In genomic region chr18:39149211-39149806, GRCh38 we compare ENCODE assay signal across 16 cellular contexts.
"Had no signal": no experiment of that assay in that cellular context is flagged by ENCODE, and none has a peak within 500 bp of the region (broad histone marks: within the 10 kb centered on the region; RNA-seq: fewer than 3 reads in every experiment).

No MANE protein-coding gene starts in this region.

- DNase-seq: activated CD4-positive, alpha-beta T cell treated with anti-CD3 and anti-CD28 coated beads for 4 hours; activated CD8-positive, alpha-beta memory T cell treated with anti-CD3 and anti-CD28 coated beads, Interleukin-2, amount 50 U/mL, for 4 hours; activated CD8-positive, alpha-beta T cell treated with anti-CD3 and anti-CD28 coated beads for 36 hours; effector CD4-positive, alpha-beta T cell; heart right ventricle; left ventricle myocardium inferior; mesenchymal stem cell; psoas muscle; stimulated activated CD4-positive, alpha-beta T cell treated with anti-CD3 and anti-CD28 coated beads, Interleukin-2, amount 100 ng/mL, for 24 hours; stimulated activated naive CD4-positive, alpha-beta T cell treated with Interleukin-2 at 50 U/mL for 16 hours; trophoblast cell had no signal

- H3K27ac ChIP-seq: coronary artery, heart right ventricle, left ventricle myocardium inferior, psoas muscle had no signal

- H3K27me3 ChIP-seq: heart right ventricle had no signal

- ATAC-seq: activated CD8-positive, alpha-beta T cell treated with anti-CD3 and anti-CD28 coated beads for 36 hours; heart right ventricle; psoas muscle; sciatic nerve had no signal

- H3K9me3 ChIP-seq: psoas muscle had no signal

- H3K4me3 ChIP-seq: coronary artery, heart right ventricle, left ventricle myocardium inferior, psoas muscle had no signal

- FAIRE-seq: astrocyte, frontal cortex, keratinocyte had no signal

- H3K4me1 ChIP-seq: heart right ventricle, left ventricle myocardium inferior, psoas muscle had no signal

- H3K36me3 ChIP-seq: heart right ventricle, left ventricle myocardium inferior had no signal
